ENCODE assay signal across 20 cellular contexts in genomic region chr14:67567654-67568053, GRCh38. TPM values are rescaled to one million over a fixed set of nuclear protein-coding genes. Genes with fewer than 3 reads are reported as not detected.
A peak's percentile ranks its signal among the peaks of the same experiment; 100 is the strongest.
DNase-seq lines count a peak whose midpoint lies in the region; ATAC-seq and TF ChIP-seq lines count a peak whose summit lies in the region.
"Had no signal": no experiment of that assay in that cellular context is flagged by ENCODE, and none has a peak within 500 bp of the region (broad histone marks: within the 10 kb centered on the region; RNA-seq: fewer than 3 reads in every experiment).

No MANE protein-coding gene starts in this region.

- peaks cover 17% of the 10 kb centered on the region for H3K4me1 Mint-ChIP-seq in neural progenitor cell
- H3K4me1 Mint-ChIP-seq in stimulated activated memory B cell treated with anti-CD40 and anti-IgM and Interleukin-4, amounts not matched to agents 10 μg/mL and 1 μg/mL and 100 μg/mL, for 72 hours = peaks cover 17% of the 10 kb centered on the region

- H4K20me1 ChIP-seq in neural progenitor cell (ENCODE audit: low read depth) = peaks cover 6% of the 10 kb centered on the region

- H3K9me3 ChIP-seq in neural progenitor cell (ENCODE audit: low read depth) (no peaks in the 10 kb centered on the region), subcutaneous abdominal adipose tissue (ENCODE audit: control insufficient read depth in 5 of 5, low read length in 5 of 5) (no peaks in the 10 kb centered on the region)
- H3K9me3 ChIP-seq: gastroesophageal sphincter, lower lobe of right lung, MG63, thoracic aorta had no signal

- H3K27ac ChIP-seq in angular gyrus (ENCODE audit: low read depth, low read length) (peak overlapping the region; percentile 68), neural progenitor cell (no peak overlapping the region), subcutaneous abdominal adipose tissue (ENCODE audit: low read depth, low read length) (peak overlapping the region; percentile 52)
- H3K27ac ChIP-seq: gastroesophageal sphincter, lower lobe of right lung, thoracic aorta had no signal

- H3K4me3 ChIP-seq in neural progenitor cell (no peak overlapping the region), subcutaneous abdominal adipose tissue (ENCODE audit: low read depth in 1 of 5, low read length in 5 of 5) (no peak overlapping the region), foreskin fibroblast (ENCODE audit: low read depth in 1 of 2, low read length in 2 of 2) (no peak overlapping the region)
- H3K4me3 ChIP-seq: gastroesophageal sphincter, lower lobe of right lung, MG63, thoracic aorta had no signal

- TF ChIP-seq CTCF in neural progenitor cell (IDR thresholded peaks at IDR 0.05) (no peak), foreskin fibroblast (IDR thresholded peaks at IDR 0.05; ENCODE audit: low read depth, low read length) (no peak)

- H3K27me3 ChIP-seq in neural progenitor cell (no peaks in the 10 kb centered on the region), subcutaneous abdominal adipose tissue (ENCODE audit: control insufficient read depth in 5 of 5, insufficient read depth in 4 of 5, low read length in 5 of 5) (no peaks in the 10 kb centered on the region)
- H3K27me3 ChIP-seq: gastroesophageal sphincter, MG63 had no signal

- peaks cover 15% of the 10 kb centered on the region for H3F3A ChIP-seq in neural progenitor cell (ENCODE audit: low read depth)

- peaks cover 5% of the 10 kb centered on the region for H3K27me3 Mint-ChIP-seq in neural progenitor cell (ENCODE audit: insufficient read depth, low read depth)
- H3K27me3 Mint-ChIP-seq in stimulated activated memory B cell treated with anti-CD40 and anti-IgM and Interleukin-4, amounts not matched to agents 10 μg/mL and 1 μg/mL and 100 μg/mL, for 72 hours = peaks cover 2% of the 10 kb centered on the region

- no peak overlapping the region for H2AFZ ChIP-seq in neural progenitor cell (replicated peaks)

- H3K27ac Mint-ChIP-seq in neural progenitor cell = peak overlapping the region; percentile 51
- no peak overlapping the region for H3K27ac Mint-ChIP-seq in stimulated activated memory B cell treated with anti-CD40 and anti-IgM and Interleukin-4, amounts not matched to agents 10 μg/mL and 1 μg/mL and 100 μg/mL, for 72 hours
- H3K27ac Mint-ChIP-seq: B cell had no signal

- peak overlapping the region; percentile 58 for H3K4me2 ChIP-seq in neural progenitor cell

- H3K4me1 ChIP-seq in neural progenitor cell = peaks cover 20% of the 10 kb centered on the region
- peaks cover 0 to 32% (median 12%) of the 10 kb centered on the region in 5 donors for H3K4me1 ChIP-seq in subcutaneous abdominal adipose tissue (ENCODE audit: control insufficient read depth in 5 of 5, insufficient read depth in 5 of 5, low read length in 5 of 5)
- H3K4me1 ChIP-seq: gastroesophageal sphincter, lower lobe of right lung had no signal

- DNase-seq in neural progenitor cell (ENCODE audit: low spot score) = no peak
- DNase-seq in foreskin fibroblast = no peak
- no peak for DNase-seq in kidney glomerular epithelial cell (lab: John Stamatoyannopoulos, UW)
- no peak for DNase-seq in NOMO-1 treated with dmso at 0.1 percent for 144 hours (lab: John Stamatoyannopoulos, UW; ENCODE audit: unreplicated experiment)
- DNase-seq: activated CD4-positive, alpha-beta T cell treated with anti-CD3 and anti-CD28 coated beads, Interleukin-2, amount 50 U/mL, for 1 hour; H7; lower lobe of right lung; MG63; NCI-H1694; NCI-H446; T1000 had no signal

- ATAC-seq in stimulated activated memory B cell treated with anti-CD40 and anti-IgM and Interleukin-4, amounts not matched to agents 10 μg/mL and 1 μg/mL and 100 μg/mL, for 72 hours = no peak
- ATAC-seq: activated naive CD4-positive, alpha-beta T cell treated with anti-CD3 and anti-CD28 coated beads, Interleukin-2, amount 50 U/mL, for 72 hours; lower lobe of right lung had no signal

- H3K9me3 Mint-ChIP-seq in neural progenitor cell = no peaks in the 10 kb centered on the region
- no peaks in the 10 kb centered on the region for H3K9me3 Mint-ChIP-seq in stimulated activated memory B cell treated with anti-CD40 and anti-IgM and Interleukin-4, amounts not matched to agents 10 μg/mL and 1 μg/mL and 100 μg/mL, for 72 hours
- H3K9me3 Mint-ChIP-seq: activated naive CD4-positive, alpha-beta T cell treated with anti-CD3 and anti-CD28 coated beads, Interleukin-2, amount 50 U/mL, for 72 hours had no signal

- H3K4me3 Mint-ChIP-seq in neural progenitor cell = no peak overlapping the region
- no peak overlapping the region for H3K4me3 Mint-ChIP-seq in stimulated activated memory B cell treated with anti-CD40 and anti-IgM and Interleukin-4, amounts not matched to agents 10 μg/mL and 1 μg/mL and 100 μg/mL, for 72 hours
- H3K4me3 Mint-ChIP-seq: B cell had no signal

- H3K36me3 ChIP-seq in neural progenitor cell = no peaks in the 10 kb centered on the region
- peaks cover 0 to 3% (median 3%) of the 10 kb centered on the region in 5 donors for H3K36me3 ChIP-seq in subcutaneous abdominal adipose tissue (ENCODE audit: control insufficient read depth in 5 of 5, insufficient read depth in 5 of 5, low read length in 5 of 5)
- H3K36me3 ChIP-seq: lower lobe of right lung, MG63, thoracic aorta had no signal

- no peak for TF ChIP-seq RAD21 in Ishikawa (IDR thresholded peaks at IDR 0.05; ENCODE audit: low read depth)

- no peak overlapping the region for H3K9ac ChIP-seq in neural progenitor cell
- no peak overlapping the region for H3K9ac ChIP-seq in subcutaneous abdominal adipose tissue (ENCODE audit: low read length in 5 of 5)

- H3K79me2 ChIP-seq in neural progenitor cell (ENCODE audit: low read depth) = no peaks in the 10 kb centered on the region

- no peaks in the 10 kb centered on the region for H3K36me3 Mint-ChIP-seq in neural progenitor cell
- no peaks in the 10 kb centered on the region for H3K36me3 Mint-ChIP-seq in stimulated activated memory B cell treated with anti-CD40 and anti-IgM and Interleukin-4, amounts not matched to agents 10 μg/mL and 1 μg/mL and 100 μg/mL, for 72 hours
- H3K36me3 Mint-ChIP-seq: activated naive CD4-positive, alpha-beta T cell treated with anti-CD3 and anti-CD28 coated beads, Interleukin-2, amount 50 U/mL, for 72 hours had no signal

- no peak for TF ChIP-seq EP300 in Ishikawa (IDR thresholded peaks at IDR 0.05; ENCODE audit: borderline replicate concordance)

TF ChIP-seq in Ishikawa, 13 proteins besides CTCF, POLR2A, EP300 and RAD21:
- TF ChIP-seq NFIC (IDR thresholded peaks at IDR 0.05) (peak; percentile 62), TAF1 (IDR thresholded peaks at IDR 0.05; ENCODE audit: low read depth) (no peak), CREB1 (IDR thresholded peaks at IDR 0.05; ENCODE audit: low read depth) (no peak), CEBPB (IDR thresholded peaks at IDR 0.05) (no peak), TEAD4 (IDR thresholded peaks at IDR 0.05) (0 out of 2 replicates have a peak, but pooled peaks have one; percentile 5), TCF12 (IDR thresholded peaks at IDR 0.05; ENCODE audit: low read depth) (no peak), YY1 (IDR thresholded peaks at IDR 0.05; ENCODE audit: low read depth) (no peak), EGR1 (IDR thresholded peaks at IDR 0.05) (no peak)
- TF ChIP-seq, protein P1, sequence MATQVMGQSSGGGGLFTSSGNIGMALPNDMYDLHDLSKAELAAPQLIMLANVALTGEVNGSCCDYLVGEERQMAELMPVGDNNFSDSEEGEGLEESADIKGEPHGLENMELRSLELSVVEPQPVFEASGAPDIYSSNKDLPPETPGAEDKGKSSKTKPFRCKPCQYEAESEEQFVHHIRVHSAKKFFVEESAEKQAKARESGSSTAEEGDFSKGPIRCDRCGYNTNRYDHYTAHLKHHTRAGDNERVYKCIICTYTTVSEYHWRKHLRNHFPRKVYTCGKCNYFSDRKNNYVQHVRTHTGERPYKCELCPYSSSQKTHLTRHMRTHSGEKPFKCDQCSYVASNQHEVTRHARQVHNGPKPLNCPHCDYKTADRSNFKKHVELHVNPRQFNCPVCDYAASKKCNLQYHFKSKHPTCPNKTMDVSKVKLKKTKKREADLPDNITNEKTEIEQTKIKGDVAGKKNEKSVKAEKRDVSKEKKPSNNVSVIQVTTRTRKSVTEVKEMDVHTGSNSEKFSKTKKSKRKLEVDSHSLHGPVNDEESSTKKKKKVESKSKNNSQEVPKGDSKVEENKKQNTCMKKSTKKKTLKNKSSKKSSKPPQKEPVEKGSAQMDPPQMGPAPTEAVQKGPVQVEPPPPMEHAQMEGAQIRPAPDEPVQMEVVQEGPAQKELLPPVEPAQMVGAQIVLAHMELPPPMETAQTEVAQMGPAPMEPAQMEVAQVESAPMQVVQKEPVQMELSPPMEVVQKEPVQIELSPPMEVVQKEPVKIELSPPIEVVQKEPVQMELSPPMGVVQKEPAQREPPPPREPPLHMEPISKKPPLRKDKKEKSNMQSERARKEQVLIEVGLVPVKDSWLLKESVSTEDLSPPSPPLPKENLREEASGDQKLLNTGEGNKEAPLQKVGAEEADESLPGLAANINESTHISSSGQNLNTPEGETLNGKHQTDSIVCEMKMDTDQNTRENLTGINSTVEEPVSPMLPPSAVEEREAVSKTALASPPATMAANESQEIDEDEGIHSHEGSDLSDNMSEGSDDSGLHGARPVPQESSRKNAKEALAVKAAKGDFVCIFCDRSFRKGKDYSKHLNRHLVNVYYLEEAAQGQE (IDR thresholded peaks at IDR 0.05; ENCODE audit: low read depth) = no peak

RNA-seq across cellular contexts. Expression of gene PIGH, which starts 32.4 kb away (rescaled TPM):
- total RNA-seq in neural progenitor cell (ENCODE audit: low replicate concordance) = 15.8 and 20.4 TPM in 2 replicates

RNA-seq across cellular contexts. Expression of gene PLEKHH1, which starts 34.6 kb away (rescaled TPM):
- 10.1 and 17.6 TPM in 2 replicates for total RNA-seq in neural progenitor cell (ENCODE audit: low replicate concordance)
- total RNA-seq: myocyte had no signal

RNA-seq across cellular contexts. Expression of gene ARG2, which starts 52.1 kb away (rescaled TPM):
- total RNA-seq in neural progenitor cell (ENCODE audit: low replicate concordance) = 91.8 and 92.4 TPM in 2 replicates
